In the genomic region with DNA sequence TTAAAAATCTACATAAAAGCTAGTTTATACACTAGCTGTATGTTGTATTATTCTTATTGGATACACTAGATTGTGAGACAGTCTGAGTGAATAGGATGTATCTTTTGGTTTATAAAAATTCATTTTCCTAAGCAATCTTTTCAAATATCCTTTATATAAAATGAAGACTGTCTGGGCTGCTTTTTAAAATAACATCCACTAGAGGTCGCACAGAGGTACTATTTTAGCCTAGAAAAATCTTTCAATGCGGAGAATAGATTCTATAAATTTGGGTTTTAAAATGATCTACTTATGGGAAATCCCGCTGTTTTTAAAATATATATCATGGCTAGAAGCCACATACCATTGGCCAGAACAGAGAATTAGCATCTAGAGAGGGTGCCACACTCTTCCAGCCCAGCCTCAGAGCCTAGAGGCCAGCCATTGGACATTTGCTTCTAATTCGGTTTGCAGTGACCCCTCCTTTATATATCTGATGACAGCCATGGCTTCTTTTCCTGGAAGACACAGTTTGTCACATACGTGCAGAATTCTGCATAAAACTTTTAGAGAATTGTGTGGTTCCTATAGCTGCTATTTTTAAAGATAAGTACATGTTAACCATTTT, we compare ENCODE assay signal across 8 cellular contexts. TPM values are rescaled to one million over a fixed set of nuclear protein-coding genes. Genes with fewer than 3 reads are reported as not detected.
A peak's percentile ranks its signal among the peaks of the same experiment; 100 is the strongest.
DNase-seq lines count a peak whose midpoint lies in the region; ATAC-seq and TF ChIP-seq lines count a peak whose summit lies in the region.

No MANE protein-coding gene starts in this region.

- H3K4me3 Mint-ChIP-seq in natural killer cell: no peak overlapping the region
- H3K4me3 Mint-ChIP-seq in natural killer cell treated with Interleukin-12 subunit alpha and Interleukin-12 subunit beta and Interleukin-15 and Interleukin-18, amount 100 ng/mL, for 72 hours: no peak overlapping the region
- H3K4me3 Mint-ChIP-seq in T-helper 17 cell: no peak overlapping the region

- H3K27ac ChIP-seq in suprapubic skin: no peak overlapping the region

- intact Hi-C loops in natural killer cell (cut with micrococcal nuclease): loop anchor here (1.0 to 5.0 kb wide), 4 partner anchors 84 to 1908 kb away; no protein-coding TSS in a partner anchor
- intact Hi-C loops in left cardiac atrium (cut with DNase I): loop anchor here in 1 of 2 donors (2.0 to 5.0 kb wide), 2 partner anchors 43 to 83 kb away; no protein-coding TSS in a partner anchor

- H3K36me3 Mint-ChIP-seq in natural killer cell (no peaks in the 10 kb centered on the region), T-helper 17 cell (ENCODE audit: low read depth) (no peaks in the 10 kb centered on the region)
- no peaks in the 10 kb centered on the region for H3K36me3 Mint-ChIP-seq in natural killer cell treated with Interleukin-12 subunit alpha and Interleukin-12 subunit beta and Interleukin-15 and Interleukin-18, amount 100 ng/mL, for 72 hours

- H3K4me1 Mint-ChIP-seq in natural killer cell: no peaks in the 10 kb centered on the region
- H3K4me1 Mint-ChIP-seq in natural killer cell treated with Interleukin-12 subunit alpha and Interleukin-12 subunit beta and Interleukin-15 and Interleukin-18, amount 100 ng/mL, for 72 hours (ENCODE audit: low read depth in 2 of 2): no peaks in the 10 kb centered on the region
- H3K4me1 Mint-ChIP-seq in T-helper 17 cell: no peaks in the 10 kb centered on the region

- H3K9me3 ChIP-seq in T-helper 17 cell (ENCODE audit: control insufficient read depth, low read length, poor library complexity, severe bottlenecking) (no peaks in the 10 kb centered on the region), suprapubic skin (no peaks in the 10 kb centered on the region)

- H3K27ac Mint-ChIP-seq in natural killer cell (no peak overlapping the region), T-helper 17 cell (no peak overlapping the region)
- H3K27ac Mint-ChIP-seq in natural killer cell treated with Interleukin-12 subunit alpha and Interleukin-12 subunit beta and Interleukin-15 and Interleukin-18, amount 100 ng/mL, for 72 hours: no peak overlapping the region

- ATAC-seq in natural killer cell (peak; percentile 51 to 57 (median 53)), T-helper 17 cell (peak; percentile 44), left cardiac atrium (peak; percentile 23 to 44), GM19035 (IDR thresholded peaks at IDR 0.05; ENCODE audit: unreplicated experiment) (no peak), HG03460 (IDR thresholded peaks at IDR 0.05; ENCODE audit: unreplicated experiment) (no peak)
- no peak for ATAC-seq in natural killer cell treated with Interleukin-12 subunit alpha and Interleukin-12 subunit beta and Interleukin-15 and Interleukin-18, amount 100 ng/mL, for 72 hours

- H3K9me3 Mint-ChIP-seq in natural killer cell: no peaks in the 10 kb centered on the region
- H3K9me3 Mint-ChIP-seq in natural killer cell treated with Interleukin-12 subunit alpha and Interleukin-12 subunit beta and Interleukin-15 and Interleukin-18, amount 100 ng/mL, for 72 hours: no peaks in the 10 kb centered on the region

- TF ChIP-seq POLR2A in suprapubic skin (IDR thresholded peaks at IDR 0.05): no peak

- TF ChIP-seq EP300 in suprapubic skin (IDR thresholded peaks at IDR 0.05): no peak

- H3K4me3 ChIP-seq in suprapubic skin: no peak overlapping the region

- H3K36me3 ChIP-seq in suprapubic skin: no peaks in the 10 kb centered on the region

- WGBS in suprapubic skin: 8% methylated on average over 5 of the region's 5 CpGs

- H3K27me3 Mint-ChIP-seq in natural killer cell (ENCODE audit: low read depth in 2 of 2) (peaks cover 8 to 22% of the 10 kb centered on the region in 2 donors), T-helper 17 cell (peaks cover 15% of the 10 kb centered on the region)
- H3K27me3 Mint-ChIP-seq in natural killer cell treated with Interleukin-12 subunit alpha and Interleukin-12 subunit beta and Interleukin-15 and Interleukin-18, amount 100 ng/mL, for 72 hours: peaks cover 13 to 21% of the 10 kb centered on the region in 2 donors

- TF ChIP-seq CTCF in natural killer cell (IDR thresholded peaks at IDR 0.05) (peak; percentile 80), suprapubic skin (IDR thresholded peaks at IDR 0.05) (peak; percentile 23 to 51)

- peaks cover 4% of the 10 kb centered on the region for H3K4me1 ChIP-seq in suprapubic skin

- DNase-seq in natural killer cell (no peak), LoVo (ENCODE audit: low spot score) (peak; percentile 59), T-helper 17 cell (no peak), left cardiac atrium (no peak), suprapubic skin (ENCODE audit: low spot score in 2 of 2) (no peak)
- no peak for DNase-seq in natural killer cell treated with Interleukin-12 subunit alpha and Interleukin-12 subunit beta and Interleukin-15 and Interleukin-18, amount 100 ng/mL, for 72 hours (ENCODE audit: low spot score)

- H3K27me3 ChIP-seq in suprapubic skin: no peaks in the 10 kb centered on the region

RNA-seq across cellular contexts. Expression of a gene that starts 7.3 kb away (rescaled TPM):
- total RNA-seq in natural killer cell (not detected), T-helper 17 cell (not detected), left cardiac atrium (not detected), suprapubic skin (not detected)
- not detected for total RNA-seq in natural killer cell treated with Interleukin-12 subunit alpha and Interleukin-12 subunit beta and Interleukin-15 and Interleukin-18, amount 100 ng/mL, for 72 hours

RNA-seq across cellular contexts. Expression of a gene that starts 24.1 kb away (rescaled TPM):
- total RNA-seq in natural killer cell: 1 to 10 TPM; 4.4 to 7.5 (median 5.6) TPM
- total RNA-seq in natural killer cell treated with Interleukin-12 subunit alpha and Interleukin-12 subunit beta and Interleukin-15 and Interleukin-18, amount 100 ng/mL, for 72 hours: 1 to 10 TPM; 6.5 to 6.7 TPM
- 1 to 10 TPM; 3.6 to 5.2 TPM for total RNA-seq in T-helper 17 cell
- 1 to 10 TPM; 2.9 to 3.2 TPM for total RNA-seq in left cardiac atrium
- total RNA-seq in suprapubic skin: 1 to 10 TPM; 1.6 to 3.5 (median 2.8) TPM

RNA-seq across cellular contexts. Expression of a gene that starts 25.8 kb away (rescaled TPM):
- 10 to 100 TPM; 47.7 to 55.6 (median 52.6) TPM for total RNA-seq in natural killer cell
- 10 to 100 TPM; 18.0 to 23.7 TPM for total RNA-seq in natural killer cell treated with Interleukin-12 subunit alpha and Interleukin-12 subunit beta and Interleukin-15 and Interleukin-18, amount 100 ng/mL, for 72 hours
- 10 to 100 TPM; 27.4 to 38.1 TPM for total RNA-seq in T-helper 17 cell
- 1 to 10 TPM; 5.8 to 6.5 TPM for total RNA-seq in left cardiac atrium
- total RNA-seq in suprapubic skin: 10 to 100 TPM in 3 of 4 donors, 1 to 10 TPM in 1; 5.0 to 23.4 (median 18.2) TPM

RNA-seq across cellular contexts. Expression of a gene that starts 25.9 kb away (rescaled TPM):
- total RNA-seq in natural killer cell (10 to 100 TPM; 42.1 to 45.2 (median 43.8) TPM), T-helper 17 cell (10 to 100 TPM; 21.5 to 22.6 TPM), left cardiac atrium (10 to 100 TPM in 1 of 2 donors, 1 to 10 TPM in 1; 8.0 to 10.0 TPM), suprapubic skin (10 to 100 TPM; 12.2 to 45.2 (median 18.4) TPM)
- 10 to 100 TPM; 27.7 to 57.7 TPM for total RNA-seq in natural killer cell treated with Interleukin-12 subunit alpha and Interleukin-12 subunit beta and Interleukin-15 and Interleukin-18, amount 100 ng/mL, for 72 hours

RNA-seq across cellular contexts. Expression of a gene that starts 47.6 kb away (rescaled TPM):
- total RNA-seq in natural killer cell (1 to 10 TPM; 2.0 to 2.7 (median 2.2) TPM), T-helper 17 cell (1 to 10 TPM; 1.3 to 1.6 TPM), left cardiac atrium (1 to 10 TPM; 1.0 to 1.5 TPM), suprapubic skin (1 to 10 TPM in 3 of 4 donors, under 1 TPM in 1; 0.91 to 2.5 (median 1.8) TPM)
- total RNA-seq in natural killer cell treated with Interleukin-12 subunit alpha and Interleukin-12 subunit beta and Interleukin-15 and Interleukin-18, amount 100 ng/mL, for 72 hours: 1 to 10 TPM in 1 of 2 donors, under 1 TPM in 1; 0.86 to 1.6 TPM

Comparison
In these comparisons a context has a peak if more than half of its experiments do, and no peak if none do; other contexts are left out.
1. ATAC-seq: peak in natural killer cell (3 of 3), T-helper 17 cell (single experiment) and left cardiac atrium (2 of 2); none in natural killer cell treated with Interleukin-12 subunit alpha and Interleukin-12 subunit beta and Interleukin-15 and Interleukin-18, amount 100 ng/mL, for 72 hours (0 of 2), GM19035 (single experiment) and HG03460 (single experiment).